ENCODE assay signal across 29 cellular contexts in genomic region chr4:55437823-55438222, GRCh38. TPM values are rescaled to one million over a fixed set of nuclear protein-coding genes. Genes with fewer than 3 reads are reported as not detected.
DNase-seq lines count a peak whose midpoint lies in the region; ATAC-seq and TF ChIP-seq lines count a peak whose summit lies in the region.
"Had no signal": no experiment of that assay in that cellular context is flagged by ENCODE, and none has a peak within 500 bp of the region (broad histone marks: within the 10 kb centered on the region; RNA-seq: fewer than 3 reads in every experiment).

No MANE protein-coding gene starts in this region.

- no peaks in the 10 kb centered on the region for H3K9me3 Mint-ChIP-seq in nephron progenitor cell
- H3K9me3 Mint-ChIP-seq: activated CD8-positive, alpha-beta T cell treated with anti-CD3 and anti-CD28 coated beads for 36 hours; activated naive CD4-positive, alpha-beta T cell treated with anti-CD3 and anti-CD28 coated beads for 36 hours; naive thymus-derived CD8-positive, alpha-beta T cell had no signal

- no peak overlapping the region for H2AFZ ChIP-seq in mesenchymal stem cell (ENCODE audit: low read depth, low read length)

- H3K18ac ChIP-seq in mesenchymal stem cell (ENCODE audit: low read depth in 1 of 2, low read length in 2 of 2): no peak overlapping the region

- no peak for DNase-seq in T-helper 17 cell
- DNase-seq in dorsolateral prefrontal cortex: no peak
- DNase-seq in nephron progenitor cell: no peak
- no peak for DNase-seq in stomach
- DNase-seq in ovary: no peak
- DNase-seq in mesenchymal stem cell: no peak
- no peak for DNase-seq in dedifferentiated amniotic fluid mesenchymal stem cell (ENCODE audit: extremely low spot score)
- DNase-seq: activated CD4-positive, alpha-beta T cell treated with anti-CD3 and anti-CD28 coated beads for 1 hour; activated CD8-positive, alpha-beta memory T cell treated with anti-CD3 and anti-CD28 coated beads, Interleukin-2, amount 50 U/mL, for 48 hours; activated CD8-positive, alpha-beta T cell treated with anti-CD3 and anti-CD28 coated beads for 36 hours; activated naive CD4-positive, alpha-beta T cell treated with anti-CD3 and anti-CD28 coated beads for 36 hours; cerebellar nuclear complex; DMS79; Kasumi-1; mesendoderm; naive thymus-derived CD8-positive, alpha-beta T cell; NCI-H1417; NCI-H2029 treated with DMSO at 0.1 percent for 48 hours; NCI-H2227 treated with DMSO at 0.1 percent for 48 hours; NCI-H526; occipital lobe; right cardiac atrium; SK-N-SH; stimulated activated CD4-positive, alpha-beta T cell treated with anti-CD3 and anti-CD28 coated beads, Interleukin-12 subunit alpha, Interleukin-12 subunit beta, amount 100 ng/mL, for 4 hours; stimulated activated CD4-positive, alpha-beta T cell treated with anti-CD3 and anti-CD28 coated beads, Interleukin-2, amount 100 ng/mL, for 48 hours; T-helper 2 cell had no signal

- peak overlapping the region; percentile 51 for H3K27ac Mint-ChIP-seq in T-helper 17 cell
- peak overlapping the region; percentile 74 for H3K27ac Mint-ChIP-seq in nephron progenitor cell
- H3K27ac Mint-ChIP-seq: activated CD8-positive, alpha-beta T cell treated with anti-CD3 and anti-CD28 coated beads for 36 hours; activated naive CD4-positive, alpha-beta T cell treated with anti-CD3 and anti-CD28 coated beads for 36 hours had no signal

- ATAC-seq in T-helper 17 cell: no peak
- ATAC-seq: activated CD8-positive, alpha-beta T cell treated with anti-CD3 and anti-CD28 coated beads for 36 hours; left lobe of liver; naive thymus-derived CD8-positive, alpha-beta T cell; Right ventricle myocardium inferior had no signal

- no peak overlapping the region for H2BK5ac ChIP-seq in mesenchymal stem cell (ENCODE audit: low read depth, low read length, poor library complexity, severe bottlenecking)

- H3K9ac ChIP-seq in mesenchymal stem cell (ENCODE audit: low read length): no peak overlapping the region
- H3K9ac ChIP-seq: BLaER1 treated with 17β-estradiol and CSF1 and Interleukin-3, amounts not matched to agents 10 nM and 100 nM; SK-N-SH had no signal

- TF ChIP-seq CTCF in dorsolateral prefrontal cortex (IDR thresholded peaks at IDR 0.05 in 54 of 56, conservative IDR thresholded peaks at IDR 0.05 in 2 of 56; ENCODE audit: low read depth in 1 of 56, partially characterized antibody in 56 of 56) (no peak), nephron progenitor cell (IDR thresholded peaks at IDR 0.05) (no peak), stomach (IDR thresholded peaks at IDR 0.05) (no peak), ovary (IDR thresholded peaks at IDR 0.05) (no peak)

- H3K4me1 ChIP-seq in stomach (peaks cover 7 to 37% (median 14%) of the 10 kb centered on the region in 4 donors), ovary (ENCODE audit: insufficient read depth) (no peaks in the 10 kb centered on the region), mesenchymal stem cell (ENCODE audit: control insufficient read depth, insufficient read depth, low read depth, low read length) (peaks cover 2% of the 10 kb centered on the region)

- no peak overlapping the region for H3K4ac ChIP-seq in mesenchymal stem cell (ENCODE audit: low read depth in 1 of 2, low read length in 2 of 2)

- WGBS in stomach, 5 donors: 37 to 63% (median 55%) methylated on average over 3 of the region's 3 CpGs
- 77 to 83% (median 79%) methylated on average over 3 of the region's 3 CpGs for WGBS in ovary, 3 donors
- 100% methylated on average over 1 of the region's 3 CpGs for WGBS in mesenchymal stem cell

- H2AK5ac ChIP-seq in mesenchymal stem cell (ENCODE audit: low read length, severe bottlenecking): no peak overlapping the region

- no peaks in the 10 kb centered on the region for H3K9me3 ChIP-seq in T-helper 17 cell (ENCODE audit: control insufficient read depth, low read length, poor library complexity, severe bottlenecking)
- no peaks in the 10 kb centered on the region for H3K9me3 ChIP-seq in stomach
- no peaks in the 10 kb centered on the region for H3K9me3 ChIP-seq in ovary
- no peaks in the 10 kb centered on the region for H3K9me3 ChIP-seq in mesenchymal stem cell (ENCODE audit: control insufficient read depth, low read length)
- H3K9me3 ChIP-seq: BLaER1 treated with 17β-estradiol and CSF1 and Interleukin-3, amounts not matched to agents 10 nM and 100 nM; SK-N-SH had no signal

- no peak overlapping the region for H4K91ac ChIP-seq in mesenchymal stem cell (ENCODE audit: low read length)

- no peak overlapping the region for H3K14ac ChIP-seq in mesenchymal stem cell (ENCODE audit: low read length in 2 of 2)

- H3K36me3 Mint-ChIP-seq in T-helper 17 cell (ENCODE audit: low read depth) (peaks cover 6% of the 10 kb centered on the region), nephron progenitor cell (ENCODE audit: low read depth) (peaks cover 65% of the 10 kb centered on the region)

- H3K27ac ChIP-seq in dorsolateral prefrontal cortex: peak overlapping the region in 37 of 59 donors; percentile 1 to 71 (median 41)
- H3K27ac ChIP-seq in stomach: peak overlapping the region; percentile 68 to 86 (median 77)
- no peak overlapping the region for H3K27ac ChIP-seq in ovary
- no peak overlapping the region for H3K27ac ChIP-seq in mesenchymal stem cell (ENCODE audit: low read length, poor library complexity, severe bottlenecking)
- H3K27ac ChIP-seq: BLaER1 treated with 17β-estradiol and CSF1 and Interleukin-3, amounts not matched to agents 10 nM and 100 nM had no signal

- no peaks in the 10 kb centered on the region for H3K27me3 Mint-ChIP-seq in T-helper 17 cell
- H3K27me3 Mint-ChIP-seq in nephron progenitor cell (ENCODE audit: low read depth, poor library complexity): no peaks in the 10 kb centered on the region
- H3K27me3 Mint-ChIP-seq: activated CD8-positive, alpha-beta T cell treated with anti-CD3 and anti-CD28 coated beads for 36 hours; naive thymus-derived CD8-positive, alpha-beta T cell had no signal

- no peak overlapping the region for H3K4me3 ChIP-seq in dorsolateral prefrontal cortex
- H3K4me3 ChIP-seq in stomach: no peak overlapping the region
- no peak overlapping the region for H3K4me3 ChIP-seq in ovary
- no peak overlapping the region for H3K4me3 ChIP-seq in mesenchymal stem cell (ENCODE audit: insufficient read depth in 1 of 2, low read depth in 1 of 2, low read length in 2 of 2)
- H3K4me3 ChIP-seq: BLaER1 treated with 17β-estradiol and CSF1 and Interleukin-3, amounts not matched to agents 10 nM and 100 nM had no signal

- H3K4me1 Mint-ChIP-seq in T-helper 17 cell (peaks cover 9% of the 10 kb centered on the region), nephron progenitor cell (no peaks in the 10 kb centered on the region)

- intact Hi-C loops in dorsolateral prefrontal cortex (cut with DNase I) (no loop called here), stomach (cut with DNase I; ENCODE audit: low total_unique reads) (no loop called here), ovary (cut with DNase I) (no loop called here)

- H4K8ac ChIP-seq in mesenchymal stem cell (ENCODE audit: low read length): no peak overlapping the region

- H3K36me3 ChIP-seq in stomach: peaks cover 4 to 73% (median 65%) of the 10 kb centered on the region in 4 donors
- no peaks in the 10 kb centered on the region for H3K36me3 ChIP-seq in ovary
- H3K36me3 ChIP-seq in mesenchymal stem cell (ENCODE audit: control insufficient read depth in 1 of 2, insufficient read depth in 2 of 2, low read depth in 1 of 2, low read length in 2 of 2): peaks cover 9 to 77% of the 10 kb centered on the region in 2 experiments

- H2BK15ac ChIP-seq in mesenchymal stem cell (ENCODE audit: low read depth, poor library complexity, severe bottlenecking): no peak overlapping the region

- TF ChIP-seq EP300 in stomach (IDR thresholded peaks at IDR 0.05) (no peak), ovary (IDR thresholded peaks at IDR 0.05) (no peak)

- H3K79me1 ChIP-seq in mesenchymal stem cell (replicated peaks; ENCODE audit: low read length, poor library complexity, severe bottlenecking): peaks cover 2% of the 10 kb centered on the region

- no peak overlapping the region for H2BK120ac ChIP-seq in mesenchymal stem cell (ENCODE audit: low read depth, low read length)

- H3K23ac ChIP-seq in mesenchymal stem cell (ENCODE audit: low read length in 2 of 2): no peak overlapping the region

- H3K27me3 ChIP-seq in dorsolateral prefrontal cortex: no peaks in the 10 kb centered on the region
- H3K27me3 ChIP-seq in stomach: no peaks in the 10 kb centered on the region
- H3K27me3 ChIP-seq in ovary: no peaks in the 10 kb centered on the region
- H3K27me3 ChIP-seq in mesenchymal stem cell (ENCODE audit: control insufficient read depth in 1 of 2, insufficient read depth in 1 of 2, low read length in 2 of 2): no peaks in the 10 kb centered on the region
- H3K27me3 ChIP-seq: BLaER1 treated with 17β-estradiol and CSF1 and Interleukin-3, amounts not matched to agents 10 nM and 100 nM had no signal

- TF ChIP-seq POLR2A in stomach (IDR thresholded peaks at IDR 0.05) (no peak), ovary (IDR thresholded peaks at IDR 0.05) (no peak)

- no peak overlapping the region for H3K4me3 Mint-ChIP-seq in T-helper 17 cell
- no peak overlapping the region for H3K4me3 Mint-ChIP-seq in nephron progenitor cell
- H3K4me3 Mint-ChIP-seq: activated CD8-positive, alpha-beta T cell treated with anti-CD3 and anti-CD28 coated beads for 36 hours; activated naive CD4-positive, alpha-beta T cell treated with anti-CD3 and anti-CD28 coated beads for 36 hours; naive thymus-derived CD8-positive, alpha-beta T cell had no signal

- H2BK12ac ChIP-seq in mesenchymal stem cell (ENCODE audit: low read length in 2 of 2): no peak overlapping the region

- H3K4me2 ChIP-seq in mesenchymal stem cell (ENCODE audit: low read length, poor library complexity, severe bottlenecking): no peak overlapping the region
- H3K4me2 ChIP-seq: BLaER1 treated with 17β-estradiol and CSF1 and Interleukin-3, amounts not matched to agents 10 nM and 100 nM; SK-N-SH had no signal

RNA-seq across cellular contexts. Expression of gene TMEM165, which starts 42.1 kb away (rescaled TPM):
- total RNA-seq in T-helper 17 cell (10 to 100 TPM; 49.7 to 58.8 TPM), dorsolateral prefrontal cortex (100 to 1,000 TPM in 101 of 120 experiments, 10 to 100 TPM in 19; 53.1 to 690 (median 173) TPM), stomach (100 to 1,000 TPM in 4 of 5 donors, 10 to 100 TPM in 1; 21.6 to 365 (median 206) TPM), ovary (100 to 1,000 TPM in 1 of 7 donors, 10 to 100 TPM in 6; 54.6 to 230 (median 84.1) TPM)
- polyA plus RNA-seq in stomach (10 to 100 TPM; 23.2 to 48.0 (median 27.8) TPM), ovary (10 to 100 TPM; 33.3 to 57.8 TPM)
- 98.0 TPM for polyA plus RNA-seq in mesenchymal stem cell (2013, experiment 1 of 2)
- polyA plus RNA-seq in mesenchymal stem cell (2013, experiment 2 of 2): 99.5 TPM

Comparison
In these comparisons a context has a peak if more than half of its experiments do, and no peak if none do; other contexts are left out.
1. H3K27ac ChIP-seq: peak in dorsolateral prefrontal cortex (37 of 59) and stomach (5 of 5); none in ovary (0 of 2) and mesenchymal stem cell (single experiment).